In the genomic region with DNA sequence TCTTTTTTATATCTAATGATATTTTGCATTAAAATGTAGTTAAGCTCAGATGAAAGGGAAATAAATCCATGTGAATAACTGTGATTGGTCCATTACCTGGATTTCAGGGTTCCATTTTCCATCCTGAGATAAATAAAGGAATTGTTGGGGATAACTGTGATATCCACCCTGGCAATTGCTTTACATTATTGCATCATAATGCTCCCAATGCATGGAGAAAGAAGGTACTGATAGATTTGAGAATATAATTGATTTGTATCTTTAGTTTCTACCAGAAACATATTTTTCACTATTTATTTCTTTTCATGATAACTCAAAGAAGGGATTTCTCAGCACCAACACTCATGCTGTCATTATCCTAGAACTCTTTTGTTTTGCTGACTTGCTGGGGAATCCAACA, we compare ENCODE assay signal across 30 cellular contexts.
"Had no signal": no experiment of that assay in that cellular context is flagged by ENCODE, and none has a peak within 500 bp of the region (broad histone marks: within the 10 kb centered on the region; RNA-seq: fewer than 3 reads in every experiment).

No MANE protein-coding gene starts in this region.

- H3K27me3 ChIP-seq: ascending aorta, cardiac muscle cell had no signal

- H3K36me3 ChIP-seq: ascending aorta, cardiac muscle cell had no signal

- H3K9me3 ChIP-seq: ascending aorta had no signal

- FAIRE-seq: bronchial epithelial cell, TTC549 had no signal

- ATAC-seq: activated CD8-positive, alpha-beta T cell treated with anti-CD3 and anti-CD28 coated beads for 36 hours; activated naive CD8-positive, alpha-beta T cell treated with anti-CD3 and anti-CD28 coated beads, Interleukin-2, amount 50 U/mL, for 24 hours; activated T-cell treated with anti-CD3 and anti-CD28 coated beads, Interleukin-2, amount 50 U/mL, for 4 hours; activated T-cell treated with anti-CD3 and anti-CD28 coated beads, Interleukin-2, amount 50 U/mL, for 72 hours; activated T-helper 17 cell treated with anti-CD3 and anti-CD28 coated beads, Interleukin-2, amount 50 U/mL, for 72 hours had no signal

- H3K27ac ChIP-seq: ascending aorta, cardiac muscle cell, VCaP had no signal

- H3K4me1 ChIP-seq: ascending aorta had no signal

- H3K4me3 ChIP-seq: ascending aorta, cardiac muscle cell had no signal

- DNase-seq: activated B cell treated with CpG ODN at 0.5 μM for 24 hours; activated CD4-positive, alpha-beta memory T cell treated with anti-CD3 and anti-CD28 coated beads for 36 hours; activated CD4-positive, alpha-beta T cell treated with anti-CD3 and anti-CD28 coated beads for 4 hours; activated CD4-positive, alpha-beta T cell treated with anti-CD3 and anti-CD28 coated beads, Interleukin-2, amount 10 ng/mL, durations not matched to agents 24 days and 14 days; activated CD4-positive, alpha-beta T cell treated with anti-CD3 and anti-CD28 coated beads, Interleukin-2, amount 50 U/mL, for 1 hour; activated CD4-positive, alpha-beta T cell treated with anti-CD3 and anti-CD28 coated beads, Interleukin-2, amount 50 U/mL, for 4 hours; activated CD4-positive, CD25-positive, alpha-beta regulatory T cell treated with anti-CD3 and anti-CD28 coated beads, Interleukin-2, amount 50 U/mL, for 72 hours; activated CD8-positive, alpha-beta memory T cell treated with anti-CD3 and anti-CD28 coated beads, Interleukin-2, amount 50 U/mL, for 4 hours; activated CD8-positive, alpha-beta T cell treated with anti-CD3 and anti-CD28 coated beads for 36 hours; activated effector memory CD4-positive, alpha-beta T cell treated with anti-CD3 and anti-CD28 coated beads, Interleukin-2, amount 50 U/mL, for 16 hours; activated naive CD4-positive, alpha-beta T cell treated with anti-CD3 and anti-CD28 coated beads, Interleukin-2, amount 10 ng/mL, durations not matched to agents 7 days and 5 days; activated naive CD4-positive, alpha-beta T cell treated with Interleukin-2 at 50 U/mL for 16 hours; activated naive CD8-positive, alpha-beta T cell treated with anti-CD3 and anti-CD28 coated beads, Interleukin-2, amount 10 ng/mL, durations not matched to agents 7 days and 5 days; activated naive CD8-positive, alpha-beta T cell treated with anti-CD3 and anti-CD28 coated beads, Interleukin-2, amount 50 U/mL, for 24 hours; activated T-cell treated with anti-CD3 and anti-CD28 coated beads for 4 hours; activated T-cell treated with anti-CD3 and anti-CD28 coated beads, Interleukin-2, amount 50 U/mL, for 1 hour; activated T-cell treated with anti-CD3 and anti-CD28 coated beads, Interleukin-2, amount 50 U/mL, for 4 hours; activated T-cell treated with anti-CD3 and anti-CD28 coated beads, Interleukin-2, amount 50 U/mL, for 72 hours; amygdala; anterior cingulate cortex; caudate nucleus; cerebellar nuclear complex; T-helper 2 cell; T-helper 9 cell had no signal
